Comparison of ENCODE assay signal across 13 cellular contexts in genomic region chr19:2252481-2253105, GRCh38. TPM values are rescaled to one million over a fixed set of nuclear protein-coding genes. Genes with fewer than 3 reads are reported as not detected.
DNase-seq lines count a peak whose midpoint lies in the region; ATAC-seq and TF ChIP-seq lines count a peak whose summit lies in the region.
"Had no signal": no experiment of that assay in that cellular context is flagged by ENCODE, and none has a peak within 500 bp of the region (broad histone marks: within the 10 kb centered on the region; RNA-seq: fewer than 3 reads in every experiment).

No MANE protein-coding gene starts in this region.

- ATAC-seq in stimulated activated memory B cell treated with anti-CD40 and anti-IgM and Interleukin-4, amounts not matched to agents 10 μg/mL and 1 μg/mL and 100 μg/mL, for 72 hours = no peak
- ATAC-seq: left lung had no signal

- intact Hi-C loops in activated naive CD4-positive, alpha-beta T cell treated with anti-CD3 and anti-CD28 coated beads for 36 hours (cut with micrococcal nuclease) = loop anchor here (2.0 kb wide), 1 partner anchor 20 kb away; no protein-coding TSS in a partner anchor

- no peak for TF ChIP-seq CTCF in osteocyte (IDR thresholded peaks at IDR 0.05)

- H3K4me1 ChIP-seq in NT2/D1 (ENCODE audit: insufficient read depth, insufficient read length) (peaks cover 18% of the 10 kb centered on the region), iPS-15b (ENCODE audit: control insufficient read depth, insufficient read depth, low read length) (no peaks in the 10 kb centered on the region)

- H3K4me1 Mint-ChIP-seq in activated naive CD4-positive, alpha-beta T cell treated with anti-CD3 and anti-CD28 coated beads for 36 hours (ENCODE audit: low read depth) = peaks cover 21% of the 10 kb centered on the region
- H3K4me1 Mint-ChIP-seq in stimulated activated memory B cell treated with anti-CD40 and anti-IgM and Interleukin-4, amounts not matched to agents 10 μg/mL and 1 μg/mL and 100 μg/mL, for 72 hours = peaks cover 60% of the 10 kb centered on the region
- peaks cover 6% of the 10 kb centered on the region for H3K4me1 Mint-ChIP-seq in osteocyte (ENCODE audit: unreplicated experiment)

- H3K27ac Mint-ChIP-seq in activated naive CD4-positive, alpha-beta T cell treated with anti-CD3 and anti-CD28 coated beads for 36 hours = no peak overlapping the region
- peak overlapping the region; percentile 75 for H3K27ac Mint-ChIP-seq in stimulated activated memory B cell treated with anti-CD40 and anti-IgM and Interleukin-4, amounts not matched to agents 10 μg/mL and 1 μg/mL and 100 μg/mL, for 72 hours
- no peak overlapping the region for H3K27ac Mint-ChIP-seq in osteocyte (ENCODE audit: unreplicated experiment)

- no peak overlapping the region for H3K4me3 ChIP-seq in NT2/D1 (ENCODE audit: insufficient read length, low read depth)
- peak overlapping the region; percentile 60 for H3K4me3 ChIP-seq in iPS-15b (ENCODE audit: low read depth, low read length)
- H3K4me3 ChIP-seq: adrenal gland had no signal

- H3K27me3 ChIP-seq in NT2/D1 (ENCODE audit: insufficient read depth, insufficient read length) (no peaks in the 10 kb centered on the region), iPS-15b (ENCODE audit: control insufficient read depth, insufficient read depth, low read length) (no peaks in the 10 kb centered on the region)

- H3K36me3 ChIP-seq in NT2/D1 (ENCODE audit: insufficient read depth, insufficient read length, low read length) (peaks cover 42% of the 10 kb centered on the region), iPS-15b (ENCODE audit: control insufficient read depth, insufficient read depth, low read length) (peaks cover under 1% of the 10 kb centered on the region)

- CTCF ChIA-PET in activated naive CD4-positive, alpha-beta T cell treated with anti-CD3 and anti-CD28 coated beads for 36 hours (lab: Charles Lee) = interaction anchor here (0.8 to 3.6 kb wide), 3 partner anchors 9 to 36 kb away, joined by 5 to 14 read pairs (median 7); no protein-coding TSS in a partner anchor

- H3K4me3 Mint-ChIP-seq in activated naive CD4-positive, alpha-beta T cell treated with anti-CD3 and anti-CD28 coated beads for 36 hours = peak overlapping the region; percentile 43
- H3K4me3 Mint-ChIP-seq in stimulated activated memory B cell treated with anti-CD40 and anti-IgM and Interleukin-4, amounts not matched to agents 10 μg/mL and 1 μg/mL and 100 μg/mL, for 72 hours = peak overlapping the region; percentile 67
- H3K4me3 Mint-ChIP-seq in osteocyte (ENCODE audit: unreplicated experiment) = no peak overlapping the region

- H3K36me3 Mint-ChIP-seq in activated naive CD4-positive, alpha-beta T cell treated with anti-CD3 and anti-CD28 coated beads for 36 hours (ENCODE audit: low read depth) = peaks cover 2% of the 10 kb centered on the region
- peaks cover 9% of the 10 kb centered on the region for H3K36me3 Mint-ChIP-seq in stimulated activated memory B cell treated with anti-CD40 and anti-IgM and Interleukin-4, amounts not matched to agents 10 μg/mL and 1 μg/mL and 100 μg/mL, for 72 hours
- H3K36me3 Mint-ChIP-seq in osteocyte (ENCODE audit: unreplicated experiment) = no peaks in the 10 kb centered on the region

- H3K27me3 Mint-ChIP-seq in activated naive CD4-positive, alpha-beta T cell treated with anti-CD3 and anti-CD28 coated beads for 36 hours (ENCODE audit: low read depth) = peaks cover 12% of the 10 kb centered on the region
- H3K27me3 Mint-ChIP-seq in stimulated activated memory B cell treated with anti-CD40 and anti-IgM and Interleukin-4, amounts not matched to agents 10 μg/mL and 1 μg/mL and 100 μg/mL, for 72 hours = peaks cover 24% of the 10 kb centered on the region
- H3K27me3 Mint-ChIP-seq in osteocyte (ENCODE audit: unreplicated experiment) = no peaks in the 10 kb centered on the region

- no peaks in the 10 kb centered on the region for H3K9me3 Mint-ChIP-seq in activated naive CD4-positive, alpha-beta T cell treated with anti-CD3 and anti-CD28 coated beads for 36 hours
- H3K9me3 Mint-ChIP-seq in stimulated activated memory B cell treated with anti-CD40 and anti-IgM and Interleukin-4, amounts not matched to agents 10 μg/mL and 1 μg/mL and 100 μg/mL, for 72 hours = no peaks in the 10 kb centered on the region
- no peaks in the 10 kb centered on the region for H3K9me3 Mint-ChIP-seq in osteocyte (ENCODE audit: unreplicated experiment)

- no peak for DNase-seq in activated naive CD4-positive, alpha-beta T cell treated with anti-CD3 and anti-CD28 coated beads for 36 hours
- DNase-seq in activated naive CD4-positive, alpha-beta T cell (lab: John Stamatoyannopoulos, UW) = no peak
- DNase-seq in NT2/D1 (ENCODE audit: low read depth, low spot score) = no peak
- no peak for DNase-seq in NCI-H2171 treated with DMSO at 0.1 percent for 48 hours (lab: John Stamatoyannopoulos, UW)
- no peak for DNase-seq in SKM-1 treated with dmso at 0.1 percent for 144 hours (lab: John Stamatoyannopoulos, UW; ENCODE audit: unreplicated experiment)
- no peak for DNase-seq in osteocyte (ENCODE audit: extremely low spot score, unreplicated experiment)
- DNase-seq: C1 segment of cervical spinal cord, left lung, NCI-H2107 had no signal

- H3K9ac ChIP-seq in NT2/D1 (ENCODE audit: insufficient read length, low read depth) (peak overlapping the region; percentile 51), iPS-15b (ENCODE audit: low read depth, low read length) (no peak overlapping the region)

- H3K9me3 ChIP-seq in NT2/D1 (ENCODE audit: insufficient read depth, low read length) (no peaks in the 10 kb centered on the region), iPS-15b (ENCODE audit: control insufficient read depth, insufficient read depth, low read length) (no peaks in the 10 kb centered on the region)
- H3K9me3 ChIP-seq: adrenal gland, left lung had no signal

RNA-seq across cellular contexts. Expression of gene AMH, which starts 3.5 kb away (rescaled TPM):
- 1 to 10 TPM; 2.6 to 4.0 TPM for total RNA-seq in activated naive CD4-positive, alpha-beta T cell treated with anti-CD3 and anti-CD28 coated beads for 36 hours
- total RNA-seq in osteocyte = 14.3 and 16.4 TPM in 2 replicates

RNA-seq across cellular contexts. Expression of gene JSRP1, which starts 3.6 kb away (rescaled TPM):
- under 1 TPM; 0.55 to 0.81 TPM for total RNA-seq in activated naive CD4-positive, alpha-beta T cell treated with anti-CD3 and anti-CD28 coated beads for 36 hours
- total RNA-seq in osteocyte = not detected in 2 replicates
- total RNA-seq: RPMI7951 had no signal

RNA-seq across cellular contexts. Expression of gene SF3A2, which starts 16.0 kb away (rescaled TPM):
- total RNA-seq in activated naive CD4-positive, alpha-beta T cell treated with anti-CD3 and anti-CD28 coated beads for 36 hours = 100 to 1,000 TPM; 154 to 158 TPM
- total RNA-seq in osteocyte = 101 and 102 TPM in 2 replicates

RNA-seq across cellular contexts. Expression of gene PLEKHJ1, which starts 16.5 kb away (rescaled TPM):
- 10 to 100 TPM; 56.9 to 60.6 TPM for total RNA-seq in activated naive CD4-positive, alpha-beta T cell treated with anti-CD3 and anti-CD28 coated beads for 36 hours
- total RNA-seq in osteocyte = 40.7 and 45.7 TPM in 2 replicates

RNA-seq across cellular contexts. Expression of gene PEAK3, which starts 29.4 kb away (rescaled TPM):
- not detected for total RNA-seq in activated naive CD4-positive, alpha-beta T cell treated with anti-CD3 and anti-CD28 coated beads for 36 hours
- 0.44 and 0.51 TPM in 2 replicates for total RNA-seq in osteocyte
